Comparison of ENCODE assay signal across 18 cellular contexts in genomic region chr4:139465922-139466321, GRCh38. TPM values are rescaled to one million over a fixed set of nuclear protein-coding genes. Genes with fewer than 3 reads are reported as not detected.
DNase-seq lines count a peak whose midpoint lies in the region; ATAC-seq, FAIRE-seq and TF ChIP-seq lines count a peak whose summit lies in the region.
"Had no signal": no experiment of that assay in that cellular context is flagged by ENCODE, and none has a peak within 500 bp of the region (broad histone marks: within the 10 kb centered on the region; RNA-seq: fewer than 3 reads in every experiment).

No MANE protein-coding gene starts in this region.

- no peaks in the 10 kb centered on the region for H3K79me2 ChIP-seq in K562 (ENCODE audit: control insufficient read depth, insufficient read depth, low read length)

- in situ Hi-C loops in K562 (cut with MboI): no loop called here

- H3K9me1 ChIP-seq in K562 (ENCODE audit: control insufficient read depth, insufficient read depth, low read length): no peaks in the 10 kb centered on the region

- H3K4me1 ChIP-seq in K562 (replicated peaks in 1 of 2; ENCODE audit: control insufficient read depth in 2 of 2, insufficient read depth in 2 of 2, low read length in 2 of 2): no peaks in the 10 kb centered on the region
- H3K4me1 ChIP-seq: A549 had no signal

- no peak for TF ChIP-seq POLR2A in K562 (conservative IDR thresholded peaks at IDR 0.05)

- no peak for TF ChIP-seq CTCF in K562 (IDR thresholded peaks at IDR 0.05 in 2 of 3, conservative IDR thresholded peaks at IDR 0.05 in 1 of 3; ENCODE audit: insufficient read depth in 2 of 3, low read depth in 1 of 3, low read length in 3 of 3)

- no peak for TF ChIP-seq EP300 in K562 (IDR thresholded peaks at IDR 0.05; ENCODE audit: low read length)

- no peak overlapping the region for H3K4me3 ChIP-seq in K562
- H3K4me3 ChIP-seq: A549, GM23338 had no signal

- no peak overlapping the region for H3K9ac ChIP-seq in K562 (ENCODE audit: insufficient read depth in 1 of 2, low read depth in 2 of 2, low read length in 2 of 2)

- DNase-seq in DMS53 (lab: John Stamatoyannopoulos, UW): peak; percentile 6
- no peak for DNase-seq in DMS53 treated with DMSO at 0.1 percent for 48 hours (lab: John Stamatoyannopoulos, UW; ENCODE audit: unreplicated experiment)
- no peak for DNase-seq in K562 (ENCODE audit: extremely low read depth in 1 of 4, low spot score in 3 of 4)
- DNase-seq in iris pigment epithelial cell (ENCODE audit: low read depth): peak; percentile 18
- DNase-seq in T1000 (lab: John Stamatoyannopoulos, UW): no peak
- DNase-seq in NK-92 treated with Interleukin-12 subunit alpha and Interleukin-12 subunit beta, amount 100 ng/mL, for 24 hours (lab: John Stamatoyannopoulos, UW): no peak
- DNase-seq in stimulated activated CD8-positive, alpha-beta memory T cell treated with anti-CD3 and anti-CD28 coated beads, Interleukin-4, amount 100 ng/mL, for 48 hours: no peak
- DNase-seq: AML-193; Caco-2; CD4-positive, alpha-beta T cell; DMS79 treated with DMSO at 0.1 percent for 48 hours; GF-D8 had no signal

- H3K27me3 ChIP-seq in K562 (ENCODE audit: control insufficient read depth in 2 of 2, insufficient read depth in 2 of 2, low read length in 2 of 2): no peaks in the 10 kb centered on the region

- no peak; the same call in 2 of the 3 replicates for ATAC-seq in K562
- ATAC-seq: A549, GM23338 had no signal

- BruUV-seq in K562 (replicated peaks; lab: Mats Ljungman, UMichigan): no TSS peak

- WGBS in K562 (ENCODE audit: insufficient coverage, low coverage, missing lambda C conversion rate): 35% methylated on average over 4 of the region's 4 CpGs

- POLR2A ChIA-PET in K562 (lab: Yijun Ruan, JAX): interaction anchor here (0.6 kb wide), 1 partner anchor 144 kb away, joined by 3 read pairs; no protein-coding TSS in a partner anchor

- no peaks in the 10 kb centered on the region for H3K9me3 ChIP-seq in K562 (replicated peaks; ENCODE audit: control insufficient read depth, insufficient read depth, low read depth, low read length)
- H3K9me3 ChIP-seq: A549 had no signal

- H3K27ac ChIP-seq in K562 (ENCODE audit: extremely low read depth, low read depth, low read length): no peak overlapping the region
- H3K27ac ChIP-seq: 22Rv1, A549, C4-2B had no signal

- intact Hi-C loops in K562 (cut with micrococcal nuclease): no loop called here

- no peaks in the 10 kb centered on the region for H4K20me1 ChIP-seq in K562 (replicated peaks; ENCODE audit: control insufficient read depth, insufficient read depth, low read length)

- no peaks in the 10 kb centered on the region for H3K36me3 ChIP-seq in K562 (ENCODE audit: control insufficient read depth, insufficient read depth, low read length)

- CTCF ChIA-PET in K562 (lab: Yijun Ruan, JAX; ENCODE audit: low intra/inter-chr PET ratio): no interaction called here

- no peak overlapping the region for H3K4me2 ChIP-seq in K562 (ENCODE audit: insufficient read depth, low read length)
- H3K4me2 ChIP-seq: A549, GM23338 had no signal

- FAIRE-seq in K562 (lab: Jason Lieb, UNC): no peak
- FAIRE-seq: A549, D721Med, H54 had no signal

- no peak overlapping the region for H2AFZ ChIP-seq in K562 (ENCODE audit: low read depth, low read length)
- H2AFZ ChIP-seq: GM23338 had no signal

- no peak for TF ChIP-seq RAD21 in K562 (CRISPR knock-in tag; conservative IDR thresholded peaks at IDR 0.05 in 1 of 2, IDR thresholded peaks at IDR 0.05 in 1 of 2)

TF ChIP-seq in K562, 482 proteins besides CTCF, POLR2A, EP300 and RAD21:
- TF ChIP-seq ZNF316 (IDR thresholded peaks at IDR 0.05) (peak; percentile 35; the same call in 1 of the 2 replicates), KAT8 (IDR thresholded peaks at IDR 0.05; ENCODE audit: low read depth) (no peak), ZNF121 (CRISPR knock-in tag; conservative IDR thresholded peaks at IDR 0.05) (peak; percentile 45; the same call in 1 of the 2 replicates)
TF ChIP-seq in K562: peak in this region for 2.

RNA-seq across cellular contexts. Expression of gene RAB33B, which starts 12.0 kb away (rescaled TPM):
- 4.0 and 4.8 TPM in 2 replicates for total RNA-seq in K562 (2011; cell fraction: chromatin; rRNA removed; ENCODE audit: low replicate concordance)
- 3.7 TPM in 2 replicates for total RNA-seq in K562 (2011; cell fraction: nucleolus; rRNA removed)
- total RNA-seq in K562 (2011; cell fraction: nucleoplasm; rRNA removed): 3.2 and 7.4 TPM in 2 replicates
- total RNA-seq in K562 (2014; rRNA removed): 2.3 and 3.0 TPM in 2 replicates
- 3.7 and 3.9 TPM in 2 replicates for total RNA-seq in K562 (2014; rRNA removed; fragmentation: Illumina TruSeq; extraction: Trizol)
- total RNA-seq in K562 (2015; rRNA removed; fragmentation: Illumina TruSeq; extraction: Trizol): 2.6 and 3.5 TPM in 2 replicates
- total RNA-seq in K562 (2021): 2.6 and 2.7 TPM in 2 replicates
- 3.7 and 4.0 TPM in 2 replicates for polyA plus RNA-seq in K562 (2011; rRNA removed)
- polyA plus RNA-seq in K562 (2011; cell fraction: cytosol; rRNA removed): 1.1 and 3.1 TPM in 2 replicates
- 1.8 and 2.5 TPM in 2 replicates for polyA plus RNA-seq in K562 (2011; cell fraction: nucleus; rRNA removed)
- polyA plus RNA-seq in K562 (2012): 1.8 and 2.9 TPM in 2 replicates
- 2.6 and 3.5 TPM in 2 replicates for polyA plus RNA-seq in K562 (2014; fragmentation: Illumina TruSeq; extraction: Trizol)
- polyA plus RNA-seq in K562 (2014; fragmentation: Nextera tagmentation; extraction: Ambion mirVana): 1 to 10 TPM; 1.8 to 3.3 TPM
- 1.7 and 2.6 TPM in 2 replicates for polyA plus RNA-seq in K562 (2014; rRNA removed)
- polyA minus RNA-seq in K562 (2011; rRNA and poly(A)+ RNA removed): 5.1 and 6.8 TPM in 2 replicates
- 2.4 and 3.0 TPM in 2 replicates for polyA minus RNA-seq in K562 (2011; cell fraction: cytosol; rRNA and poly(A)+ RNA removed)
- polyA minus RNA-seq in K562 (2011; cell fraction: nucleus; rRNA and poly(A)+ RNA removed): 1.1 and 2.9 TPM in 2 replicates

Comparison
In these comparisons a context has a peak if more than half of its experiments do, and no peak if none do; other contexts are left out.
1. DNase-seq: peak in DMS53 (single experiment) and iris pigment epithelial cell (single experiment); none in DMS53 treated with DMSO at 0.1 percent for 48 hours (single experiment), K562 (0 of 4), T1000 (single experiment), NK-92 treated with Interleukin-12 subunit alpha and Interleukin-12 subunit beta, amount 100 ng/mL, for 24 hours (single experiment) and stimulated activated CD8-positive, alpha-beta memory T cell treated with anti-CD3 and anti-CD28 coated beads, Interleukin-4, amount 100 ng/mL, for 48 hours (single experiment).